ENCODE assay signal across 15 cellular contexts in the genomic region with DNA sequence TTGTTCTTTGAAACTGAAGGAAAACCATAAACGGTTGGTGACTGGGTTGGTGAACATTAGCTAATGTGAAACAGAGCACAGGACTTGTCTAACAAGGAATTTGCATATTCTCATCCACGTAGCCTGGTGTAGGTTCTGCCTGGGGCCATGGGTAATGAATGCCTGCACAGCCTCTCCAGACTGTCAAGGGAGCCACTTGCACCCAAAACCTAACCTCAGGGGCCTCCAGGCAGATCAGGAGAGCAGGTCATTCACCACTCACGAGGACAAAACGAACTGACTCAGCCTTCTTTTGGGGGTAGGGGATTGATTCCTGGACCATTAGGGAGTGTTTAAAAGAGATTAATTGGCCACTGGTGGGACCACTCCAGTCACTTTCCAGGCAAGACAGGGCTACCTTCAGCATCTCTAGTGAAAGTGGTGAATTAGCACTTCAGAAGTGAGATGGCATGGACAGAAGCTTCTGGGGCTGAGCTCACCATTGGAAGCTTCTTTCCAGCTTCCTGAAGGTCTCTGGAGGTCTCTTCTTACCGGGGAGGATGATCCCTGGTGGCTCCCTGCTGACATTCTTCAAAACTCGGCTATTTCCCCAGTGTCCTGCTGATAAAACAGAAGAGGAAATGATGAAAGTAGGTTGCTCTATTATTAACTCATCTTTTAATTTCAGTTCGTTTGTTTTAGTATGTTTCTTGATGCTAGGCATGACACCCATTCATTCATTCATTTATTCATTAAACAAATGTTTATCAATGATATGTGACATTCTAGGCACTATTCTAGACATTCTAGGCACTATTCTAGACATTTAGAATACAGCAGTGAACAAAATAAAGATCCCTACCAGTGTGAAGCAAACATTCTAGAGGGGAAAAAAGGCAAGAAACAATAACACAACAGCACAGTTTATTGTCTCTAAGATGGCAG.
DNase-seq lines count a peak whose midpoint lies in the region; ATAC-seq, FAIRE-seq and TF ChIP-seq lines count a peak whose summit lies in the region.
"Had no signal": no experiment of that assay in that cellular context is flagged by ENCODE, and none has a peak within 500 bp of the region (broad histone marks: within the 10 kb centered on the region; RNA-seq: fewer than 3 reads in every experiment).

No MANE protein-coding gene starts in this region.

- H3K36me3 ChIP-seq in uterus, result no peaks in the 10 kb centered on the region
- no peaks in the 10 kb centered on the region for H3K36me3 ChIP-seq in MG63
- H3K36me3 ChIP-seq in small intestine (ENCODE audit: control insufficient read depth in 2 of 2, insufficient read depth in 2 of 2, low read length in 2 of 2), result no peaks in the 10 kb centered on the region
- H3K36me3 ChIP-seq: colonic mucosa, right atrium auricular region had no signal

- FAIRE-seq in small intestine (lab: Jason Lieb, UNC), result no peak

- no peaks in the 10 kb centered on the region for H3K9me3 ChIP-seq in uterus
- H3K9me3 ChIP-seq in MG63, result no peaks in the 10 kb centered on the region; the same call in 1 of the 2 replicates
- no peaks in the 10 kb centered on the region for H3K9me3 ChIP-seq in small intestine (ENCODE audit: control insufficient read depth, low read depth)
- H3K9me3 ChIP-seq: colonic mucosa, right atrium auricular region had no signal

- no peak overlapping the region for H3K4me3 ChIP-seq in uterus
- no peak overlapping the region for H3K4me3 ChIP-seq in MG63
- H3K4me3 ChIP-seq in small intestine (ENCODE audit: low read depth in 1 of 2, low read length in 2 of 2), result no peak overlapping the region
- H3K4me3 ChIP-seq: colonic mucosa, right atrium auricular region had no signal

- peak; percentile 87 for ATAC-seq in GM18873 (IDR thresholded peaks at IDR 0.05; ENCODE audit: low FRiP score, unreplicated experiment)
- peak; percentile 93 for ATAC-seq in GM21619 (IDR thresholded peaks at IDR 0.05; ENCODE audit: unreplicated experiment)
- peak; percentile 61 for ATAC-seq in HG03378 (IDR thresholded peaks at IDR 0.05; ENCODE audit: unreplicated experiment)

- 55 to 58% (median 56%) methylated on average over 7 of the region's 7 CpGs for WGBS in small intestine, 3 donors

- H3K4me1 ChIP-seq in uterus (no peaks in the 10 kb centered on the region), small intestine (ENCODE audit: control insufficient read depth in 2 of 2, insufficient read depth in 1 of 2, low read depth in 1 of 2, low read length in 1 of 2) (no peaks in the 10 kb centered on the region)
- H3K4me1 ChIP-seq: colonic mucosa, right atrium auricular region had no signal

- no peaks in the 10 kb centered on the region for H3K27me3 ChIP-seq in uterus
- no peaks in the 10 kb centered on the region for H3K27me3 ChIP-seq in MG63
- H3K27me3 ChIP-seq in small intestine (ENCODE audit: control insufficient read depth in 2 of 2, insufficient read depth in 2 of 2, low read length in 2 of 2), result no peaks in the 10 kb centered on the region
- H3K27me3 ChIP-seq: colonic mucosa, right atrium auricular region had no signal

- no peak for TF ChIP-seq POLR2A in uterus (IDR thresholded peaks at IDR 0.05)

- DNase-seq in islet precursor cell (peak; percentile 98), uterus (no peak), GM10266 (ENCODE audit: extremely low spot score) (no peak), MG63 (no peak), small intestine (no peak)
- DNase-seq: activated CD4-positive, alpha-beta memory T cell treated with anti-CD3 and anti-CD28 coated beads for 36 hours; activated naive CD4-positive, alpha-beta T cell treated with anti-CD3 and anti-CD28 coated beads, Interleukin-2, amount 10 ng/mL, durations not matched to agents 7 days and 5 days; colonic mucosa; COR-L47; mammary epithelial cell; NCI-H2081 treated with DMSO at 0.1 percent for 48 hours had no signal

- intact Hi-C loops in uterus (cut with DNase I; ENCODE audit: low total_unique reads), result no loop called here

- H3K27ac ChIP-seq in uterus (no peak overlapping the region), small intestine (ENCODE audit: low read depth in 1 of 2, low read length in 1 of 2) (no peak overlapping the region)
- H3K27ac ChIP-seq: colonic mucosa, right atrium auricular region had no signal

- no peak for TF ChIP-seq CTCF in uterus (IDR thresholded peaks at IDR 0.05)
- no peak for TF ChIP-seq CTCF in GM10266 (IDR thresholded peaks at IDR 0.05; ENCODE audit: control insufficient read depth, insufficient read depth, low read depth, missing control alignments)
